ENCODE assay signal across 8 cellular contexts in the genomic region with DNA sequence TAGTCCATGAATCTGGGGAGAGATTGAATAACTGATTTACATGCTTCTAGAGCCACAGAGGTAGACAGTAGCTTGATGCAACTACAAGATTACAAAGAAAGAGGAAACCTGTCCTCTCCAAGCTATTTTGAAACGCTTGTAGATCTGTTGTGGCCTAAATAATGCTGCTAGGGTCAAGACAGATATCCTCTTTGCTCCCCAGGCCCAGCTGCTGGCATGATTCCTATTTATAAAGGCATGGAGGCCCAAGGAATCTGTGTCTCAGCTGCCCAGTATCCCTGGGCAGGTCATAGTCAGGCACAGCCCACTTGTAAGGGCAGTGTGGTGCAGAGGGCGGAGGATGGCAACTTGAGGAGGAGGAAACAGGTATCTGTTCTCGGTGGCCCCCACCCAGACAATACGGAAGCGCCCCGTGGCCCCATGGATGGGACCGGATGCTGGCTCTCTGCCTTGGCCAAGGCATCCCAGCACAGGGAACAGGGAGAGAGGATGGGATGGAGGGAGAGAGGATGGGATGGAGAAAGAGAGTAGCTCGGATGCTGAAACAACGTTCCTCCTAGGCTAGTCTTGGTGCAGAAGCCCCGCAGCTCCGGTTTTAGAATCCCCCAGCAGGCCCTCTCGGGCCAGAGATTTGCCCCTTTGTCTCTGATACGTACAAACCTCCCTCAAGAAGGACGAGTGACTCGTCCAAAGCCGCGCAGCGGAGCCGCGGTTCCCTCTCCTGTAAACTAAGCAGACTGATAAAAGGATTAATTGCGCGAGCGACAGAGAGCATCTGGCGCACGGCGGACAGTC. TPM values are rescaled to one million over a fixed set of nuclear protein-coding genes. Genes with fewer than 3 reads are reported as not detected.
DNase-seq lines count a peak whose midpoint lies in the region; ATAC-seq, FAIRE-seq and TF ChIP-seq lines count a peak whose summit lies in the region.

No MANE protein-coding gene starts in this region.

- no peak for TF ChIP-seq POLR2A in esophagus muscularis mucosa (IDR thresholded peaks at IDR 0.05; ENCODE audit: low read depth)

- DNase-seq in D341Med (ENCODE audit: low spot score) (peak; percentile 52), HTR-8/SVneo (ENCODE audit: insufficient read length, low spot score) (peak; percentile 21), esophagus muscularis mucosa (ENCODE audit: extremely low spot score) (no peak), aorta (peak; percentile 60 to 79), NCI-H226 (no peak)
- DNase-seq in activated CD4-positive, alpha-beta memory T cell treated with anti-CD3 and anti-CD28 coated beads, Interleukin-2, amount 10 ng/mL, durations not matched to agents 7 days and 5 days, result peak; percentile 46

- TF ChIP-seq CTCF in esophagus muscularis mucosa (IDR thresholded peaks at IDR 0.05) (no peak), nephron (IDR thresholded peaks at IDR 0.05; ENCODE audit: unreplicated experiment in 3 of 3) (no peak)

- H3K9me3 Mint-ChIP-seq in activated CD4-positive, alpha-beta memory T cell treated with anti-CD3 and anti-CD28 coated beads, Interleukin-2, amount 10 ng/mL, durations not matched to agents 7 days and 5 days, result no peaks in the 10 kb centered on the region
- no peaks in the 10 kb centered on the region for H3K9me3 Mint-ChIP-seq in nephron

- WGBS in esophagus muscularis mucosa, result 13% methylated on average over 20 of the region's 26 CpGs
- 12 to 13% methylated on average over 26 of the region's 26 CpGs for WGBS in aorta, 2 donors

- H3K4me1 Mint-ChIP-seq in activated CD4-positive, alpha-beta memory T cell treated with anti-CD3 and anti-CD28 coated beads, Interleukin-2, amount 10 ng/mL, durations not matched to agents 7 days and 5 days, result peaks cover 23% of the 10 kb centered on the region
- peaks cover 24% of the 10 kb centered on the region for H3K4me1 Mint-ChIP-seq in nephron

- H3K27ac Mint-ChIP-seq in activated CD4-positive, alpha-beta memory T cell treated with anti-CD3 and anti-CD28 coated beads, Interleukin-2, amount 10 ng/mL, durations not matched to agents 7 days and 5 days, result peak overlapping the region; percentile 90
- H3K27ac Mint-ChIP-seq in nephron, result peak overlapping the region; percentile 91 to 98 (median 96)

- no peak for TF ChIP-seq EP300 in esophagus muscularis mucosa (IDR thresholded peaks at IDR 0.05)

- H3K9me3 ChIP-seq in esophagus muscularis mucosa (no peaks in the 10 kb centered on the region), aorta (ENCODE audit: control insufficient read depth, low read length) (no peaks in the 10 kb centered on the region)

- H3K36me3 Mint-ChIP-seq in activated CD4-positive, alpha-beta memory T cell treated with anti-CD3 and anti-CD28 coated beads, Interleukin-2, amount 10 ng/mL, durations not matched to agents 7 days and 5 days (ENCODE audit: low read depth), result no peaks in the 10 kb centered on the region
- H3K36me3 Mint-ChIP-seq in nephron (ENCODE audit: low read depth), result no peaks in the 10 kb centered on the region

- FAIRE-seq in HTR-8/SVneo (lab: Jason Lieb, UNC), result no peak

- H3K4me3 Mint-ChIP-seq in activated CD4-positive, alpha-beta memory T cell treated with anti-CD3 and anti-CD28 coated beads, Interleukin-2, amount 10 ng/mL, durations not matched to agents 7 days and 5 days, result peak overlapping the region; percentile 92
- H3K4me3 Mint-ChIP-seq in nephron, result peak overlapping the region; percentile 88 to 100 (median 94)

- H3K27me3 ChIP-seq in esophagus muscularis mucosa (no peaks in the 10 kb centered on the region), aorta (ENCODE audit: control insufficient read depth in 1 of 2, insufficient read depth in 2 of 2, low read length in 1 of 2) (no peaks in the 10 kb centered on the region)

- H3K4me3 ChIP-seq in esophagus muscularis mucosa (peak overlapping the region; percentile 72 to 87 (median 76)), aorta (ENCODE audit: low read length in 2 of 2) (peak overlapping the region; percentile 50 to 53)

- ATAC-seq in GM21367 (IDR thresholded peaks at IDR 0.05; ENCODE audit: unreplicated experiment) (peak; percentile 39), aorta (ENCODE audit: low FRiP score) (peak; percentile 20)

- intact Hi-C loops in esophagus muscularis mucosa (cut with DNase I), result loop anchor here (5.0 to 10.0 kb wide), 2 partner anchors 48 to 949 kb away; a partner anchor contains a TSS
- intact Hi-C loops in aorta (cut with DNase I), result loop anchor here in 1 of 2 donors (5.0 kb wide), 1 partner anchor 409 kb away; a partner anchor contains a TSS

- CTCF ChIA-PET in activated CD4-positive, alpha-beta memory T cell treated with anti-CD3 and anti-CD28 coated beads, Interleukin-2, amount 10 ng/mL, durations not matched to agents 7 days and 5 days (lab: Charles Lee), result interaction anchor here (1.5 to 1.9 kb wide), 2 partner anchors 53 to 601 kb away, joined by 5 read pairs; a partner anchor contains a TSS

- H3K27ac ChIP-seq in esophagus muscularis mucosa (replicated peaks in 1 of 4), result peak overlapping the region; percentile 85 to 92 (median 88)
- H3K27ac ChIP-seq in aorta (ENCODE audit: low read depth in 1 of 2, low read length in 2 of 2), result peak overlapping the region in 1 of 2 donors; percentile 28

- H3K36me3 ChIP-seq in esophagus muscularis mucosa (peaks cover 0 to 3% (median 0%) of the 10 kb centered on the region in 4 donors), aorta (ENCODE audit: control insufficient read depth in 1 of 2, insufficient read depth in 2 of 2, low read length in 1 of 2) (no peaks in the 10 kb centered on the region)

- POLR2A ChIA-PET in activated CD4-positive, alpha-beta memory T cell treated with anti-CD3 and anti-CD28 coated beads, Interleukin-2, amount 10 ng/mL, durations not matched to agents 7 days and 5 days (lab: Charles Lee), result interaction anchor here (0.7 to 4.1 kb wide), 13 partner anchors 8 to 1328 kb away, joined by 3 to 34 read pairs (median 4); no protein-coding TSS in a partner anchor

- no peaks in the 10 kb centered on the region for H3K27me3 Mint-ChIP-seq in activated CD4-positive, alpha-beta memory T cell treated with anti-CD3 and anti-CD28 coated beads, Interleukin-2, amount 10 ng/mL, durations not matched to agents 7 days and 5 days
- peaks cover 5% of the 10 kb centered on the region for H3K27me3 Mint-ChIP-seq in nephron (ENCODE audit: low read depth)

- H3K4me1 ChIP-seq in esophagus muscularis mucosa, result peaks cover 21 to 27% (median 21%) of the 10 kb centered on the region in 4 donors
- H3K4me1 ChIP-seq in aorta (ENCODE audit: control insufficient read depth in 1 of 2, insufficient read depth in 2 of 2, low read length in 2 of 2), result no peaks in the 10 kb centered on the region

RNA-seq across cellular contexts. Expression of a gene that starts 0.8 kb away (rescaled TPM):
- 10 to 100 TPM; 11.5 to 14.4 TPM for total RNA-seq in activated CD4-positive, alpha-beta memory T cell treated with anti-CD3 and anti-CD28 coated beads, Interleukin-2, amount 10 ng/mL, durations not matched to agents 7 days and 5 days
- 10 to 100 TPM; 24.0 to 33.2 (median 26.9) TPM for total RNA-seq in esophagus muscularis mucosa
- 10 to 100 TPM; 18.1 to 24.8 TPM for total RNA-seq in aorta
- 10 to 100 TPM; 51.8 to 68.0 TPM for polyA plus RNA-seq in aorta

RNA-seq across cellular contexts. Expression of a gene that starts 50.5 kb away (rescaled TPM):
- 10 to 100 TPM; 88.3 to 91.3 TPM for total RNA-seq in activated CD4-positive, alpha-beta memory T cell treated with anti-CD3 and anti-CD28 coated beads, Interleukin-2, amount 10 ng/mL, durations not matched to agents 7 days and 5 days
- total RNA-seq in esophagus muscularis mucosa (10 to 100 TPM in 1 of 4 donors, 1 to 10 TPM in 3; 3.3 to 11.7 (median 5.7) TPM), aorta (10 to 100 TPM; 13.6 to 25.3 TPM)
- polyA plus RNA-seq in aorta, result 1 to 10 TPM; 1.9 to 8.3 TPM

Comparison
In these comparisons a context has a peak if more than half of its experiments do, and no peak if none do; other contexts are left out.
1. DNase-seq: peak in D341Med (single experiment), HTR-8/SVneo (single experiment), activated CD4-positive, alpha-beta memory T cell treated with anti-CD3 and anti-CD28 coated beads, Interleukin-2, amount 10 ng/mL, durations not matched to agents 7 days and 5 days (single experiment) and aorta (2 of 2); none in esophagus muscularis mucosa (single experiment) and NCI-H226 (single experiment).